Comparison of ENCODE assay signal across 16 cellular contexts in genomic region chr15:83850015-83850414, GRCh38.
DNase-seq lines count a peak whose midpoint lies in the region; ATAC-seq and TF ChIP-seq lines count a peak whose summit lies in the region.
"Had no signal": no experiment of that assay in that cellular context is flagged by ENCODE, and none has a peak within 500 bp of the region (broad histone marks: within the 10 kb centered on the region; RNA-seq: fewer than 3 reads in every experiment).

No MANE protein-coding gene starts in this region.

- H4K20me1 ChIP-seq in neural progenitor cell (ENCODE audit: low read depth) = no peaks in the 10 kb centered on the region

- no peak overlapping the region for H3K4me3 Mint-ChIP-seq in neural progenitor cell
- no peak overlapping the region for H3K4me3 Mint-ChIP-seq in activated T-helper 1 cell treated with anti-CD3 and anti-CD28 coated beads, Interleukin-12 subunit alpha, Interleukin-12 subunit beta, Interleukin-2, Interleukin-4 antibody, amounts not matched to agents 30 ng/mL and 10 ng/mL and 1 ng/mL, durations not matched to agents 14 hours and 24 hours and 36 hours
- H3K4me3 Mint-ChIP-seq: CD8-positive, alpha-beta memory T cell had no signal

- H3K4me1 ChIP-seq in neural progenitor cell = no peaks in the 10 kb centered on the region
- peaks cover 0 to 6% of the 10 kb centered on the region in 2 donors for H3K4me1 ChIP-seq in adrenal gland (replicated peaks in 1 of 2)

- H3K4me2 ChIP-seq in neural progenitor cell = no peak overlapping the region

- H3K36me3 ChIP-seq in neural progenitor cell (no peaks in the 10 kb centered on the region), adrenal gland (replicated peaks in 1 of 2) (no peaks in the 10 kb centered on the region)

- no peaks in the 10 kb centered on the region for H3K9me3 ChIP-seq in neural progenitor cell (ENCODE audit: low read depth)
- no peaks in the 10 kb centered on the region for H3K9me3 ChIP-seq in adrenal gland (replicated peaks in 1 of 3)

- TF ChIP-seq POLR2A in adrenal gland (IDR thresholded peaks at IDR 0.05) = no peak

- in situ Hi-C loops in G401 (cut with HindIII; ENCODE audit: low sequenced_read_pairs) = no loop called here

- H3K27ac ChIP-seq in epithelial cell of prostate = peak overlapping the region; percentile 71
- no peak overlapping the region for H3K27ac ChIP-seq in neural progenitor cell
- H3K27ac ChIP-seq in adrenal gland = no peak overlapping the region
- H3K27ac ChIP-seq: SK-N-MC had no signal

- no peaks in the 10 kb centered on the region for H3K9me3 Mint-ChIP-seq in neural progenitor cell
- H3K9me3 Mint-ChIP-seq in activated T-helper 1 cell treated with anti-CD3 and anti-CD28 coated beads, Interleukin-12 subunit alpha, Interleukin-12 subunit beta, Interleukin-2, Interleukin-4 antibody, amounts not matched to agents 30 ng/mL and 10 ng/mL and 1 ng/mL, durations not matched to agents 14 hours and 24 hours and 36 hours = no peaks in the 10 kb centered on the region

- no peaks in the 10 kb centered on the region for H3F3A ChIP-seq in neural progenitor cell (ENCODE audit: low read depth)

- H3K4me3 ChIP-seq in neural progenitor cell = no peak overlapping the region
- no peak overlapping the region for H3K4me3 ChIP-seq in adrenal gland
- H3K4me3 ChIP-seq: SK-N-MC had no signal

- H3K27me3 Mint-ChIP-seq in neural progenitor cell (ENCODE audit: insufficient read depth, low read depth) = no peaks in the 10 kb centered on the region
- H3K27me3 Mint-ChIP-seq in activated T-helper 1 cell treated with anti-CD3 and anti-CD28 coated beads, Interleukin-12 subunit alpha, Interleukin-12 subunit beta, Interleukin-2, Interleukin-4 antibody, amounts not matched to agents 30 ng/mL and 10 ng/mL and 1 ng/mL, durations not matched to agents 14 hours and 24 hours and 36 hours (ENCODE audit: insufficient read depth) = peaks cover 1% of the 10 kb centered on the region
- H3K27me3 Mint-ChIP-seq: CD8-positive, alpha-beta memory T cell had no signal

- no peak overlapping the region for H3K27ac Mint-ChIP-seq in neural progenitor cell
- H3K27ac Mint-ChIP-seq in activated T-helper 1 cell treated with anti-CD3 and anti-CD28 coated beads, Interleukin-12 subunit alpha, Interleukin-12 subunit beta, Interleukin-2, Interleukin-4 antibody, amounts not matched to agents 30 ng/mL and 10 ng/mL and 1 ng/mL, durations not matched to agents 14 hours and 24 hours and 36 hours = no peak overlapping the region
- H3K27ac Mint-ChIP-seq: CD8-positive, alpha-beta memory T cell had no signal

- WGBS in adrenal gland, 4 donors = 52 to 60% (median 56%) methylated on average over 5 of the region's 5 CpGs

- no peak overlapping the region for H3K9ac ChIP-seq in neural progenitor cell

- intact Hi-C loops in adrenal gland (cut with DNase I) = no loop called here
- intact Hi-C loops in activated T-helper 1 cell treated with anti-CD3 and anti-CD28 coated beads, Interleukin-12 subunit alpha, Interleukin-12 subunit beta, Interleukin-2, Interleukin-4 antibody, amounts not matched to agents 30 ng/mL and 10 ng/mL and 1 ng/mL, durations not matched to agents 14 hours and 24 hours and 36 hours (cut with micrococcal nuclease) = loop anchor here (10.0 kb wide), 1 partner anchor 125 kb away; no protein-coding TSS in a partner anchor

- H3K4me1 Mint-ChIP-seq in neural progenitor cell = no peaks in the 10 kb centered on the region
- H3K4me1 Mint-ChIP-seq in activated T-helper 1 cell treated with anti-CD3 and anti-CD28 coated beads, Interleukin-12 subunit alpha, Interleukin-12 subunit beta, Interleukin-2, Interleukin-4 antibody, amounts not matched to agents 30 ng/mL and 10 ng/mL and 1 ng/mL, durations not matched to agents 14 hours and 24 hours and 36 hours (ENCODE audit: low read depth) = no peaks in the 10 kb centered on the region
- H3K4me1 Mint-ChIP-seq: CD8-positive, alpha-beta memory T cell had no signal

- no peaks in the 10 kb centered on the region for H3K79me2 ChIP-seq in neural progenitor cell (ENCODE audit: low read depth)

- TF ChIP-seq CTCF in neural progenitor cell (IDR thresholded peaks at IDR 0.05) = no peak
- no peak for TF ChIP-seq CTCF in adrenal gland (IDR thresholded peaks at IDR 0.05)

- no peaks in the 10 kb centered on the region for H3K36me3 Mint-ChIP-seq in neural progenitor cell
- no peaks in the 10 kb centered on the region for H3K36me3 Mint-ChIP-seq in activated T-helper 1 cell treated with anti-CD3 and anti-CD28 coated beads, Interleukin-12 subunit alpha, Interleukin-12 subunit beta, Interleukin-2, Interleukin-4 antibody, amounts not matched to agents 30 ng/mL and 10 ng/mL and 1 ng/mL, durations not matched to agents 14 hours and 24 hours and 36 hours (ENCODE audit: low read depth)
- H3K36me3 Mint-ChIP-seq: CD8-positive, alpha-beta memory T cell had no signal

- peak; percentile 81 for DNase-seq in G401 (ENCODE audit: low spot score)
- DNase-seq in NCI-H524 (lab: John Stamatoyannopoulos, UW) = peak; percentile 46 to 72
- DNase-seq in epithelial cell of prostate (ENCODE audit: low read depth, low spot score) = no peak
- peak; percentile 17 for DNase-seq in neural progenitor cell (ENCODE audit: low spot score)
- no peak for DNase-seq in adrenal gland
- no peak for DNase-seq in activated T-helper 1 cell treated with anti-CD3 and anti-CD28 coated beads, Interleukin-12 subunit alpha, Interleukin-12 subunit beta, Interleukin-2, Interleukin-4 antibody, amounts not matched to agents 30 ng/mL and 10 ng/mL and 1 ng/mL, durations not matched to agents 14 hours and 24 hours and 36 hours (ENCODE audit: low spot score)
- DNase-seq in activated CD8-positive, alpha-beta memory T cell treated with anti-CD3 and anti-CD28 coated beads, Interleukin-2, amount 50 U/mL, for 4 hours = no peak
- DNase-seq: CD8-positive, alpha-beta memory T cell; EL; Kasumi-1; NCI-H1417; NCI-H2029 treated with DMSO at 0.1 percent for 48 hours; NCI-H510A treated with DMSO at 0.1 percent for 48 hours; OCI-M1 had no signal

- no peak for ATAC-seq in HG03039 (IDR thresholded peaks at IDR 0.05; ENCODE audit: unreplicated experiment)

- no peak overlapping the region for H2AFZ ChIP-seq in neural progenitor cell (replicated peaks)

- no peaks in the 10 kb centered on the region for H3K27me3 ChIP-seq in neural progenitor cell
- H3K27me3 ChIP-seq in adrenal gland = no peaks in the 10 kb centered on the region

Comparison
In these comparisons a context has a peak if more than half of its experiments do, and no peak if none do; other contexts are left out.
1. DNase-seq: peak in G401 (single experiment), NCI-H524 (2 of 2) and neural progenitor cell (single experiment); none in epithelial cell of prostate (single experiment), adrenal gland (0 of 7), activated T-helper 1 cell treated with anti-CD3 and anti-CD28 coated beads, Interleukin-12 subunit alpha, Interleukin-12 subunit beta, Interleukin-2, Interleukin-4 antibody, amounts not matched to agents 30 ng/mL and 10 ng/mL and 1 ng/mL, durations not matched to agents 14 hours and 24 hours and 36 hours (single experiment) and activated CD8-positive, alpha-beta memory T cell treated with anti-CD3 and anti-CD28 coated beads, Interleukin-2, amount 50 U/mL, for 4 hours (single experiment).